21 cellular contexts compared by ENCODE assay signal in genomic region chr5:106086352-106086751, GRCh38.
"Had no signal": no experiment of that assay in that cellular context is flagged by ENCODE, and none has a peak within 500 bp of the region (broad histone marks: within the 10 kb centered on the region; RNA-seq: fewer than 3 reads in every experiment).

No MANE protein-coding gene starts in this region.

- H3K4me1 ChIP-seq: esophagus squamous epithelium, gastrocnemius medialis, left ventricle myocardium inferior, right lobe of liver, transverse colon had no signal

- H3K4me3 ChIP-seq: coronary artery, esophagus squamous epithelium, gastrocnemius medialis, left ventricle myocardium inferior, right lobe of liver, skin epidermis, transverse colon had no signal

- H3K36me3 ChIP-seq: esophagus squamous epithelium, gastrocnemius medialis, left ventricle myocardium inferior, neutrophil, right lobe of liver, transverse colon had no signal

- H3K27ac ChIP-seq: coronary artery, esophagus squamous epithelium, gastrocnemius medialis, left ventricle myocardium inferior, neutrophil, right lobe of liver, skin epidermis, transverse colon had no signal

- ATAC-seq: activated T-cell treated with anti-CD3 and anti-CD28 coated beads, Interleukin-2, amount 50 U/mL, for 72 hours; gastrocnemius medialis; naive thymus-derived CD4-positive, alpha-beta T cell; right lobe of liver; stimulated activated memory B cell treated with anti-CD40 and anti-IgM and Interleukin-4, amounts not matched to agents 10 μg/mL and 1 μg/mL and 100 μg/mL, for 72 hours; T-helper 17 cell had no signal

- H3K27me3 ChIP-seq: esophagus squamous epithelium, gastrocnemius medialis, neutrophil, transverse colon had no signal

- H3K9me3 ChIP-seq: esophagus squamous epithelium, gastrocnemius medialis, left ventricle myocardium inferior, neutrophil, right lobe of liver, transverse colon had no signal

- DNase-seq: activated CD4-positive, alpha-beta memory T cell treated with anti-CD3 and anti-CD28 coated beads for 36 hours; activated CD4-positive, alpha-beta T cell treated with anti-CD3 and anti-CD28 coated beads for 48 hours; activated CD4-positive, CD25-positive, alpha-beta regulatory T cell; activated effector memory CD4-positive, alpha-beta T cell treated with Interleukin-2 at 50 U/mL for 16 hours; activated naive CD4-positive, alpha-beta T cell treated with anti-CD3 and anti-CD28 coated beads for 36 hours; activated naive CD8-positive, alpha-beta T cell treated with anti-CD3 and anti-CD28 coated beads, Interleukin-2, amount 10 ng/mL, durations not matched to agents 7 days and 5 days; activated T-cell treated with anti-CD3 and anti-CD28 coated beads, Interleukin-2, amount 50 U/mL, for 72 hours; amygdala; esophagus squamous epithelium; gastrocnemius medialis; hippocampal formation; left ventricle myocardium inferior; naive thymus-derived CD4-positive, alpha-beta T cell; right lobe of liver; stimulated activated CD4-positive, alpha-beta T cell treated with anti-CD3 and anti-CD28 coated beads, Interleukin-15, amount 100 ng/mL, for 24 hours; T-helper 17 cell; transverse colon had no signal
